In genomic region chr14:69844171-69844570, GRCh38 we compare ENCODE assay signal across 9 cellular contexts. TPM values are rescaled to one million over a fixed set of nuclear protein-coding genes. Genes with fewer than 3 reads are reported as not detected.
"Had no signal": no experiment of that assay in that cellular context is flagged by ENCODE, and none has a peak within 500 bp of the region (broad histone marks: within the 10 kb centered on the region; RNA-seq: fewer than 3 reads in every experiment).

No MANE protein-coding gene starts in this region.

- H3K27ac Mint-ChIP-seq: IgD-negative memory B cell had no signal

- H3K36me3 ChIP-seq: HAP-1 had no signal

- H3K27ac ChIP-seq: GM23248 had no signal

- DNase-seq: GM23248, GOT3, H7, KBM-7 had no signal

- H3K4me1 Mint-ChIP-seq: IgD-negative memory B cell had no signal

- H3K36me3 Mint-ChIP-seq: IgD-negative memory B cell had no signal

- H2AFZ ChIP-seq: GM23248 had no signal

- H3K9ac ChIP-seq: GM23248 had no signal

- ATAC-seq: HCT116 had no signal

- H3K4me3 ChIP-seq: GM23248, HAP-1 had no signal

- H3K9me3 Mint-ChIP-seq: IgD-negative memory B cell had no signal

- H3K4me3 Mint-ChIP-seq: IgD-negative memory B cell had no signal

- H3K9me3 ChIP-seq: HAP-1 had no signal

- H3K4me1 ChIP-seq: HAP-1 had no signal

RNA-seq across cellular contexts. Expression of gene SMOC1, which starts 35.0 kb away (rescaled TPM):
- total RNA-seq: HT-29 had no signal
- polyA plus RNA-seq: IgD-negative memory B cell had no signal

RNA-seq across cellular contexts. Expression of gene SLC10A1, which starts 47.1 kb away (rescaled TPM):
- total RNA-seq: GM23248, H4, H7, HT-29 had no signal
- polyA plus RNA-seq: GM23248, IgD-negative memory B cell had no signal
